Comparison of ENCODE assay signal across 8 cellular contexts in genomic region chr6:18503588-18504231, GRCh38.
DNase-seq lines count a peak whose midpoint lies in the region; ATAC-seq and TF ChIP-seq lines count a peak whose summit lies in the region.

No MANE protein-coding gene starts in this region.

- no peaks in the 10 kb centered on the region for H3K9me3 Mint-ChIP-seq in T-cell

- peak; percentile 89 for ATAC-seq in GM18502 (IDR thresholded peaks at IDR 0.05; ENCODE audit: poor library complexity, unreplicated experiment)
- ATAC-seq in HG02870 (IDR thresholded peaks at IDR 0.05; ENCODE audit: unreplicated experiment), result peak; percentile 61
- ATAC-seq in T-cell (replicated peaks in 1 of 4), result peak in 1 of 4 experiments; percentile 43

- no peaks in the 10 kb centered on the region for H3K36me3 ChIP-seq in BJ (ENCODE audit: control insufficient read depth, insufficient read depth, low read length)
- no peaks in the 10 kb centered on the region for H3K36me3 ChIP-seq in subcutaneous abdominal adipose tissue (ENCODE audit: control insufficient read depth in 5 of 5, insufficient read depth in 5 of 5, low read length in 5 of 5)

- no peak overlapping the region for H3K4me3 ChIP-seq in BJ (ENCODE audit: low read depth, low read length)
- peak overlapping the region; percentile 57 to 69 (median 60) for H3K4me3 ChIP-seq in subcutaneous abdominal adipose tissue (ENCODE audit: low read depth in 1 of 5, low read length in 5 of 5)

- DNase-seq in BJ (ENCODE audit: low read depth) (peak; percentile 25), NCI-H146 (lab: John Stamatoyannopoulos, UW) (peak; percentile 67), T-cell (peak in 23 of 34 experiments; percentile 1 to 32 (median 11)), lung microvascular endothelial cell (ENCODE audit: low read depth in 2 of 2) (peak; percentile 84 to 86)
- DNase-seq in effector CD4-positive, alpha-beta T cell, result peak; percentile 10

- no peaks in the 10 kb centered on the region for H3K9me3 ChIP-seq in subcutaneous abdominal adipose tissue (ENCODE audit: control insufficient read depth in 5 of 5, low read length in 5 of 5)

- peaks cover 0 to 2% of the 10 kb centered on the region in 2 donors for H3K27me3 Mint-ChIP-seq in T-cell

- no peak overlapping the region for H3K27ac Mint-ChIP-seq in T-cell

- CTCF ChIA-PET in BJ (lab: Yijun Ruan, JAX) (interaction anchor here (0.9 to 9.3 kb wide), 22 partner anchors 10 to 239 kb away, joined by 3 to 131 read pairs (median 5); partner anchors contain the start of genes DEK and RNF144B), T-cell (lab: Charles Lee) (interaction anchor here (0.5 to 3.4 kb wide), 13 partner anchors 9 to 195 kb away, joined by 3 to 25 read pairs (median 4); no protein-coding TSS in a partner anchor)

- POLR2A ChIA-PET in BJ (lab: Charles Lee) (no interaction called here), T-cell (lab: Charles Lee) (interaction anchor here in 1 of 2 donors (0.5 kb wide), 1 partner anchor 239 kb away, joined by 3 read pairs; the partner anchor contains the start of gene DEK)

- no peak overlapping the region for H3K4me3 Mint-ChIP-seq in T-cell

- H3K4me1 ChIP-seq in subcutaneous abdominal adipose tissue (ENCODE audit: control insufficient read depth in 5 of 5, insufficient read depth in 5 of 5, low read length in 5 of 5), result peaks cover 2 to 30% (median 18%) of the 10 kb centered on the region in 5 donors

- peak overlapping the region in 3 of 5 donors; percentile 4 to 66 (median 64) for H3K9ac ChIP-seq in subcutaneous abdominal adipose tissue (ENCODE audit: low read length in 5 of 5)

- peak overlapping the region; percentile 42 for H3K27ac ChIP-seq in subcutaneous abdominal adipose tissue (ENCODE audit: low read depth, low read length)

- peaks cover 0 to 3% (median 0%) of the 10 kb centered on the region in 3 donors for H3K4me1 Mint-ChIP-seq in T-cell

- peak; percentile 91 for TF ChIP-seq CTCF in BJ (IDR thresholded peaks at IDR 0.05; ENCODE audit: insufficient read depth, low read depth, low read length)

- H3K27me3 ChIP-seq in BJ (ENCODE audit: control insufficient read depth, insufficient read depth, low read length) (no peaks in the 10 kb centered on the region), subcutaneous abdominal adipose tissue (ENCODE audit: control insufficient read depth in 5 of 5, insufficient read depth in 4 of 5, low read length in 5 of 5) (no peaks in the 10 kb centered on the region)

- H3K36me3 Mint-ChIP-seq in T-cell, result no peaks in the 10 kb centered on the region

Comparison
In these comparisons a context has a peak if more than half of its experiments do, and no peak if none do; other contexts are left out.
1. DNase-seq: peak in every context shown above with its lines; median percentile 85 in lung microvascular endothelial cell; 67 in NCI-H146; 25 in BJ; 11 in T-cell; 10 in effector CD4-positive, alpha-beta T cell.